Comparison of ENCODE assay signal across 1 cellular context in the genomic region with DNA sequence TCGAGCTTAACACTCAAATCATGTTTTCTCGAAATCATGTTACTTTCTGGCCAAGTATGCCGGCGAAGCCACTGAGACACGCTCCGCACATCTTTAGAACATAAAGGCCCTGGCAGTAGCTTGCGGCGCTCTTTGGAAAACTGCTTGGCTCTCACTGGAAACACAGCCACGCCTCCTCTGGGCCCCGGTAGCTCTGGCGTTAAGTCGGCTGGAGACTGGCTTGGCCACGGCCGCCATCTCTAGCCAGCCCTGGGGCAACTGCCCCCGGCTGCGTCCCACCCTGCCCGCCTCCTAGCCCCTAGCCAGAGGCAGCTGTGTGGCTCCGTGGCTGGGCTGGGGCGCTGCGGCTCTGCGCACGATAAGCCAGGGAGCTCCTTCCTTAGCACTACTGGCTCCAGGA.
TF ChIP-seq lines count a peak whose summit lies in the region.

No MANE protein-coding gene starts in this region.

TF ChIP-seq in GM23338, 12 proteins besides CTCF, POLR2A, EP300 and RAD21 (continued from another document):
- TF ChIP-seq, protein P1, sequence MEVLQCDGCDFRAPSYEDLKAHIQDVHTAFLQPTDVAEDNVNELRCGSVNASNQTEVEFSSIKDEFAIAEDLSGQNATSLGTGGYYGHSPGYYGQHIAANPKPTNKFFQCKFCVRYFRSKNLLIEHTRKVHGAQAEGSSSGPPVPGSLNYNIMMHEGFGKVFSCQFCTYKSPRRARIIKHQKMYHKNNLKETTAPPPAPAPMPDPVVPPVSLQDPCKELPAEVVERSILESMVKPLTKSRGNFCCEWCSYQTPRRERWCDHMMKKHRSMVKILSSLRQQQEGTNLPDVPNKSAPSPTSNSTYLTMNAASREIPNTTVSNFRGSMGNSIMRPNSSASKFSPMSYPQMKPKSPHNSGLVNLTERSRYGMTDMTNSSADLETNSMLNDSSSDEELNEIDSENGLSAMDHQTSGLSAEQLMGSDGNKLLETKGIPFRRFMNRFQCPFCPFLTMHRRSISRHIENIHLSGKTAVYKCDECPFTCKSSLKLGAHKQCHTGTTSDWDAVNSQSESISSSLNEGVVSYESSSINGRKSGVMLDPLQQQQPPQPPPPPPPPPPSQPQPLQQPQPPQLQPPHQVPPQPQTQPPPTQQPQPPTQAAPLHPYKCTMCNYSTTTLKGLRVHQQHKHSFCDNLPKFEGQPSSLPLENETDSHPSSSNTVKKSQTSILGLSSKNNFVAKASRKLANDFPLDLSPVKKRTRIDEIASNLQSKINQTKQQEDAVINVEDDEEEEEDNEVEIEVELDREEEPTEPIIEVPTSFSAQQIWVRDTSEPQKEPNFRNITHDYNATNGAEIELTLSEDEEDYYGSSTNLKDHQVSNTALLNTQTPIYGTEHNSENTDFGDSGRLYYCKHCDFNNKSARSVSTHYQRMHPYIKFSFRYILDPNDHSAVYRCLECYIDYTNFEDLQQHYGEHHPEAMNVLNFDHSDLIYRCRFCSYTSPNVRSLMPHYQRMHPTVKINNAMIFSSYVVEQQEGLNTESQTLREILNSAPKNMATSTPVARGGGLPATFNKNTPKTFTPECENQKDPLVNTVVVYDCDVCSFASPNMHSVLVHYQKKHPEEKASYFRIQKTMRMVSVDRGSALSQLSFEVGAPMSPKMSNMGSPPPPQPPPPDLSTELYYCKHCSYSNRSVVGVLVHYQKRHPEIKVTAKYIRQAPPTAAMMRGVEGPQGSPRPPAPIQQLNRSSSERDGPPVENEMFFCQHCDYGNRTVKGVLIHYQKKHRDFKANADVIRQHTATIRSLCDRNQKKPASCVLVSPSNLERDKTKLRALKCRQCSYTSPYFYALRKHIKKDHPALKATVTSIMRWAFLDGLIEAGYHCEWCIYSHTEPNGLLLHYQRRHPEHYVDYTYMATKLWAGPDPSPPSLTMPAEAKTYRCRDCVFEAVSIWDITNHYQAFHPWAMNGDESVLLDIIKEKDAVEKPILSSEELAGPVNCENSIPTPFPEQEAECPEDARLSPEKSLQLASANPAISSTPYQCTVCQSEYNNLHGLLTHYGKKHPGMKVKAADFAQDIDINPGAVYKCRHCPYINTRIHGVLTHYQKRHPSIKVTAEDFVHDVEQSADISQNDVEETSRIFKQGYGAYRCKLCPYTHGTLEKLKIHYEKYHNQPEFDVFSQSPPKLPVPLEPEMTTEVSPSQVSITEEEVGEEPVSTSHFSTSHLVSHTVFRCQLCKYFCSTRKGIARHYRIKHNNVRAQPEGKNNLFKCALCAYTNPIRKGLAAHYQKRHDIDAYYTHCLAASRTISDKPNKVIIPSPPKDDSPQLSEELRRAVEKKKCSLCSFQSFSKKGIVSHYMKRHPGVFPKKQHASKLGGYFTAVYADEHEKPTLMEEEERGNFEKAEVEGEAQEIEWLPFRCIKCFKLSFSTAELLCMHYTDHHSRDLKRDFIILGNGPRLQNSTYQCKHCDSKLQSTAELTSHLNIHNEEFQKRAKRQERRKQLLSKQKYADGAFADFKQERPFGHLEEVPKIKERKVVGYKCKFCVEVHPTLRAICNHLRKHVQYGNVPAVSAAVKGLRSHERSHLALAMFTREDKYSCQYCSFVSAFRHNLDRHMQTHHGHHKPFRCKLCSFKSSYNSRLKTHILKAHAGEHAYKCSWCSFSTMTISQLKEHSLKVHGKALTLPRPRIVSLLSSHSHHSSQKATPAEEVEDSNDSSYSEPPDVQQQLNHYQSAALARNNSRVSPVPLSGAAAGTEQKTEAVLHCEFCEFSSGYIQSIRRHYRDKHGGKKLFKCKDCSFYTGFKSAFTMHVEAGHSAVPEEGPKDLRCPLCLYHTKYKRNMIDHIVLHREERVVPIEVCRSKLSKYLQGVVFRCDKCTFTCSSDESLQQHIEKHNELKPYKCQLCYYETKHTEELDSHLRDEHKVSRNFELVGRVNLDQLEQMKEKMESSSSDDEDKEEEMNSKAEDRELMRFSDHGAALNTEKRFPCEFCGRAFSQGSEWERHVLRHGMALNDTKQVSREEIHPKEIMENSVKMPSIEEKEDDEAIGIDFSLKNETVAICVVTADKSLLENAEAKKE (CRISPR knock-in tag; IDR thresholded peaks at IDR 0.05), result no peak
TF ChIP-seq in GM23338: peak in this region for 0.
